18 cellular contexts compared by ENCODE assay signal in the genomic region with DNA sequence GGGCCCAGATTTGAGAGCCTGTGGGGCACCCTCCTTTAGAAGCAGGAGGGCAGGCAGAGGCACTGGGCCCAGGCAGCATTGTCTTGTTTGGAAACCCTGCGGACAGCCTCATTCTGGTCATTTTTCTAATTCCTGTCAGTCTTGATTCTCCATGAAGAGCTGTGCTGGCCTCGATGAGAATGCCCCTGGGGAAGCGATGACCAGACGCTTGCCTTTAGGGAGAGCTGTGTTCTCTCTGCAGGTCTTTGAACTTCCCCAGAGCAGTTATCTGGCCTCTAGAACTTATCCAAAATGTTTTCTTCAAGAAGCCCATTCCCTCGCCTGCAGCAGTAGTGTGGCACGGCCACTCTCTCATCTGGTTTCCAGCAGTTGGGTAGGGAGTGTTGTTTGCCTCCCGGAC.
DNase-seq lines count a peak whose midpoint lies in the region; ATAC-seq and TF ChIP-seq lines count a peak whose summit lies in the region.
"Had no signal": no experiment of that assay in that cellular context is flagged by ENCODE, and none has a peak within 500 bp of the region (broad histone marks: within the 10 kb centered on the region; RNA-seq: fewer than 3 reads in every experiment).

No MANE protein-coding gene starts in this region.

- H3K27me3 ChIP-seq in adipocyte (replicated peaks; ENCODE audit: control insufficient read depth, insufficient read depth, low read length) (peaks cover 11% of the 10 kb centered on the region), neuronal stem cell (ENCODE audit: control insufficient read depth in 3 of 3, insufficient read depth in 3 of 3, low read depth in 1 of 3, low read length in 3 of 3) (peaks cover 0 to 4% (median 0%) of the 10 kb centered on the region in 3 experiments), spleen (replicated peaks in 1 of 7) (peaks cover 0 to 6% (median 0%) of the 10 kb centered on the region in 7 donors), testis (no peaks in the 10 kb centered on the region), mesenchymal stem cell (ENCODE audit: control insufficient read depth in 1 of 2, insufficient read depth in 1 of 2, low read length in 2 of 2) (peaks cover 0 to 16% of the 10 kb centered on the region in 2 experiments)
- H3K27me3 ChIP-seq: BE2C had no signal

- no peak overlapping the region for H2BK15ac ChIP-seq in neuronal stem cell (ENCODE audit: low read length)
- no peak overlapping the region for H2BK15ac ChIP-seq in mesenchymal stem cell (ENCODE audit: low read depth, poor library complexity, severe bottlenecking)

- H2BK120ac ChIP-seq in neuronal stem cell (ENCODE audit: low read depth, low read length): no peak overlapping the region
- H2BK120ac ChIP-seq in mesenchymal stem cell (ENCODE audit: low read depth, low read length): no peak overlapping the region

- H2BK12ac ChIP-seq in neuronal stem cell (ENCODE audit: low read length): no peak overlapping the region
- no peak overlapping the region for H2BK12ac ChIP-seq in mesenchymal stem cell (ENCODE audit: low read length in 2 of 2)

- H3K4me1 ChIP-seq in adipocyte (ENCODE audit: control insufficient read depth, insufficient read depth, low read length) (no peaks in the 10 kb centered on the region), neuronal stem cell (ENCODE audit: control insufficient read depth in 2 of 2, insufficient read depth in 1 of 2, low read depth in 1 of 2, low read length in 2 of 2) (peaks cover 0 to 6% of the 10 kb centered on the region in 2 donors), spleen (no peaks in the 10 kb centered on the region), testis (no peaks in the 10 kb centered on the region), mesenchymal stem cell (ENCODE audit: control insufficient read depth, insufficient read depth, low read depth, low read length) (no peaks in the 10 kb centered on the region)
- H3K4me1 ChIP-seq: BE2C had no signal

- H3K27ac ChIP-seq in neuronal stem cell (replicated peaks; ENCODE audit: low read length) (no peak overlapping the region), spleen (no peak overlapping the region), testis (no peak overlapping the region), mesenchymal stem cell (ENCODE audit: low read length, poor library complexity, severe bottlenecking) (no peak overlapping the region)

- TF ChIP-seq CTCF in spleen (IDR thresholded peaks at IDR 0.05 in 8 of 11, conservative IDR thresholded peaks at IDR 0.05 in 3 of 11) (no peak), testis (IDR thresholded peaks at IDR 0.05) (no peak)

- H3K9me3 ChIP-seq in adipocyte (ENCODE audit: control insufficient read depth, low read length) (no peaks in the 10 kb centered on the region), neuronal stem cell (replicated peaks in 1 of 2; ENCODE audit: control insufficient read depth in 2 of 2, insufficient read depth in 1 of 2, low read depth in 1 of 2, low read length in 2 of 2) (peaks cover 0 to 4% of the 10 kb centered on the region in 2 donors), spleen (peaks cover 0 to 11% (median 0%) of the 10 kb centered on the region in 8 donors), testis (no peaks in the 10 kb centered on the region), mesenchymal stem cell (ENCODE audit: control insufficient read depth, low read length) (peaks cover 4% of the 10 kb centered on the region)
- H3K9me3 ChIP-seq: BE2C had no signal

- H3K4ac ChIP-seq in neuronal stem cell (ENCODE audit: low read length) (no peak overlapping the region), mesenchymal stem cell (ENCODE audit: low read depth in 1 of 2, low read length in 2 of 2) (no peak overlapping the region)

- H2BK5ac ChIP-seq in neuronal stem cell (ENCODE audit: low read length) (no peak overlapping the region), mesenchymal stem cell (ENCODE audit: low read depth, low read length, poor library complexity, severe bottlenecking) (no peak overlapping the region)

- H3K23ac ChIP-seq in neuronal stem cell (ENCODE audit: low read depth, low read length, poor library complexity) (no peak overlapping the region), mesenchymal stem cell (ENCODE audit: low read length in 2 of 2) (no peak overlapping the region)

- H2AK5ac ChIP-seq in neuronal stem cell (ENCODE audit: low read depth, low read length) (no peak overlapping the region), mesenchymal stem cell (ENCODE audit: low read length, severe bottlenecking) (no peak overlapping the region)

- H4K8ac ChIP-seq in neuronal stem cell (ENCODE audit: low read depth, low read length) (no peak overlapping the region), mesenchymal stem cell (ENCODE audit: low read length) (no peak overlapping the region)

- TF ChIP-seq POLR2A in spleen (IDR thresholded peaks at IDR 0.05): no peak
- TF ChIP-seq POLR2A in testis (IDR thresholded peaks at IDR 0.05): no peak

- H3K36me3 ChIP-seq in adipocyte (ENCODE audit: control insufficient read depth, insufficient read depth, low read length, severe bottlenecking) (no peaks in the 10 kb centered on the region), neuronal stem cell (replicated peaks in 1 of 2; ENCODE audit: control insufficient read depth in 2 of 2, insufficient read depth in 2 of 2, low read length in 2 of 2) (no peaks in the 10 kb centered on the region), spleen (no peaks in the 10 kb centered on the region), testis (ENCODE audit: low read depth, missing control alignments) (no peaks in the 10 kb centered on the region), mesenchymal stem cell (ENCODE audit: control insufficient read depth in 1 of 2, insufficient read depth in 2 of 2, low read depth in 1 of 2, low read length in 2 of 2) (no peaks in the 10 kb centered on the region)
- H3K36me3 ChIP-seq: BE2C had no signal

- no peak for ATAC-seq in HG02852 (IDR thresholded peaks at IDR 0.05; ENCODE audit: unreplicated experiment)
- ATAC-seq in HG02970 (IDR thresholded peaks at IDR 0.05; ENCODE audit: low FRiP score, unreplicated experiment): no peak
- ATAC-seq: HepG2 had no signal

- H3K14ac ChIP-seq in neuronal stem cell (ENCODE audit: low read length) (no peak overlapping the region), mesenchymal stem cell (ENCODE audit: low read length in 2 of 2) (no peak overlapping the region)

- no peak overlapping the region for H3K18ac ChIP-seq in neuronal stem cell (ENCODE audit: low read length)
- no peak overlapping the region for H3K18ac ChIP-seq in mesenchymal stem cell (ENCODE audit: low read depth in 1 of 2, low read length in 2 of 2)

- H4K91ac ChIP-seq in neuronal stem cell (ENCODE audit: low read depth, low read length, poor library complexity): no peak overlapping the region
- no peak overlapping the region for H4K91ac ChIP-seq in mesenchymal stem cell (ENCODE audit: low read length)

- H3K79me1 ChIP-seq in neuronal stem cell (ENCODE audit: low read depth, low read length) (no peaks in the 10 kb centered on the region), mesenchymal stem cell (replicated peaks; ENCODE audit: low read length, poor library complexity, severe bottlenecking) (no peaks in the 10 kb centered on the region)

- no peak overlapping the region for H3K4me3 ChIP-seq in adipocyte (ENCODE audit: low read length)
- H3K4me3 ChIP-seq in neuronal stem cell (ENCODE audit: low read length in 2 of 2): no peak overlapping the region
- H3K4me3 ChIP-seq in spleen: no peak overlapping the region
- no peak overlapping the region for H3K4me3 ChIP-seq in testis
- H3K4me3 ChIP-seq in mesenchymal stem cell (ENCODE audit: insufficient read depth in 1 of 2, low read depth in 1 of 2, low read length in 2 of 2): no peak overlapping the region

- DNase-seq in adipocyte (ENCODE audit: low read depth) (peak; percentile 4), islet precursor cell (peak; percentile 93), neuronal stem cell (ENCODE audit: low spot score) (no peak), spleen (peak; percentile 44), testis (no peak), mesenchymal stem cell (no peak)
- DNase-seq: ACHN; BE2C; C1 segment of cervical spinal cord; CD4-positive, CD25-positive, alpha-beta regulatory T cell; CD8-positive, alpha-beta memory T cell; COR-L47; GF-D8; H9; KBM-7 had no signal

- H3K9ac ChIP-seq in adipocyte (ENCODE audit: low read length) (no peak overlapping the region), neuronal stem cell (ENCODE audit: low read depth, low read length, poor library complexity) (no peak overlapping the region), mesenchymal stem cell (ENCODE audit: low read length) (no peak overlapping the region)

- peak overlapping the region; percentile 20 for H2AFZ ChIP-seq in neuronal stem cell (ENCODE audit: low read length)
- H2AFZ ChIP-seq in mesenchymal stem cell (ENCODE audit: low read depth, low read length): no peak overlapping the region

- intact Hi-C loops in spleen (cut with DNase I; ENCODE audit: low total_unique reads) (no loop called here), testis (cut with DNase I; ENCODE audit: low total_unique reads) (no loop called here)

- WGBS in neuronal stem cell (ENCODE audit: extremely low coverage in 2 of 2, insufficient read length in 2 of 2, insufficient replicate concordance in 1 of 2), 2 donors: no CpG with 5 or more reads among the region's 7 CpGs
- 80 to 92% (median 89%) methylated on average over 7 of the region's 7 CpGs for WGBS in spleen, 5 donors
- WGBS in testis, 2 donors: 90 to 95% methylated on average over 7 of the region's 7 CpGs
- 78% methylated on average over 7 of the region's 7 CpGs for WGBS in mesenchymal stem cell

- H3K4me2 ChIP-seq in neuronal stem cell (ENCODE audit: insufficient read depth, low read length, poor library complexity, severe bottlenecking): no peak overlapping the region
- H3K4me2 ChIP-seq in mesenchymal stem cell (ENCODE audit: low read length, poor library complexity, severe bottlenecking): no peak overlapping the region

Comparison
In these comparisons a context has a peak if more than half of its experiments do, and no peak if none do; other contexts are left out.
1. DNase-seq: peak in adipocyte (single experiment), islet precursor cell (single experiment) and spleen (single experiment); none in neuronal stem cell (single experiment), testis (single experiment) and mesenchymal stem cell (single experiment).